8 cellular contexts compared by ENCODE assay signal in genomic region chr16:50024207-50024606, GRCh38. TPM values are rescaled to one million over a fixed set of nuclear protein-coding genes. Genes with fewer than 3 reads are reported as not detected.
DNase-seq lines count a peak whose midpoint lies in the region; ATAC-seq and TF ChIP-seq lines count a peak whose summit lies in the region.

No MANE protein-coding gene starts in this region.

- no peak overlapping the region for H3K27ac ChIP-seq in BLaER1 treated with 17β-estradiol and CSF1 and Interleukin-3, amounts not matched to agents 10 nM and 100 nM

- no peak for ATAC-seq in activated naive CD8-positive, alpha-beta T cell treated with anti-CD3 and anti-CD28 coated beads, Interleukin-2, amount 10 ng/mL, durations not matched to agents 7 days and 5 days (ENCODE audit: low read depth)
- no peak for ATAC-seq in natural killer cell treated with Interleukin-12 subunit alpha and Interleukin-12 subunit beta and Interleukin-15 and Interleukin-18, amount 100 ng/mL, for 72 hours
- ATAC-seq in GM19455 (IDR thresholded peaks at IDR 0.05; ENCODE audit: unreplicated experiment) = no peak

- H3K36me3 ChIP-seq in BLaER1 treated with 17β-estradiol and CSF1 and Interleukin-3, amounts not matched to agents 10 nM and 100 nM = peaks cover 5 to 28% (median 21%) of the 10 kb centered on the region in 11 experiments; a peak in 21 of 22 replicates

- peaks cover 20 to 37% (median 27%) of the 10 kb centered on the region in 10 experiments for H3K4me1 ChIP-seq in BLaER1 treated with 17β-estradiol and CSF1 and Interleukin-3, amounts not matched to agents 10 nM and 100 nM

- POLR2A ChIA-PET in activated naive CD8-positive, alpha-beta T cell treated with anti-CD3 and anti-CD28 coated beads, Interleukin-2, amount 10 ng/mL, durations not matched to agents 7 days and 5 days (lab: Charles Lee) = interaction anchor here (0.8 to 2.2 kb wide), 4 partner anchors 14 to 172 kb away, joined by 3 to 17 read pairs (median 5); partner anchors contain the start of gene HEATR3

- H3K4me3 ChIP-seq in BLaER1 treated with 17β-estradiol and CSF1 and Interleukin-3, amounts not matched to agents 10 nM and 100 nM = peak overlapping the region in 1 of 10 experiments; percentile 97; a peak in 2 of 20 replicates
- peak overlapping the region; percentile 75; the same call in 1 of the 2 replicates for H3K4me3 ChIP-seq in HFF-Myc (replicated peaks; ENCODE audit: low read depth, low read length)

- H3K4me1 Mint-ChIP-seq in activated naive CD8-positive, alpha-beta T cell treated with anti-CD3 and anti-CD28 coated beads, Interleukin-2, amount 10 ng/mL, durations not matched to agents 7 days and 5 days = peaks cover 14% of the 10 kb centered on the region
- H3K4me1 Mint-ChIP-seq in natural killer cell treated with Interleukin-12 subunit alpha and Interleukin-12 subunit beta and Interleukin-15 and Interleukin-18, amount 100 ng/mL, for 72 hours (ENCODE audit: low read depth in 2 of 2) = peaks cover 8 to 16% of the 10 kb centered on the region in 2 donors

- peak overlapping the region in 7 of 11 experiments; percentile 12 to 95 (median 89); a peak in 7 of 22 replicates for H3K9ac ChIP-seq in BLaER1 treated with 17β-estradiol and CSF1 and Interleukin-3, amounts not matched to agents 10 nM and 100 nM

- peaks cover 0 to 27% (median 7%) of the 10 kb centered on the region in 11 experiments; a peak in 7 of 22 replicates for H4K20me1 ChIP-seq in BLaER1 treated with 17β-estradiol and CSF1 and Interleukin-3, amounts not matched to agents 10 nM and 100 nM

- TF ChIP-seq CTCF in HFF-Myc (IDR thresholded peaks at IDR 0.05; ENCODE audit: low read depth, low read length, missing control alignments) = no peak

- no peaks in the 10 kb centered on the region for H3K9me3 ChIP-seq in BLaER1 treated with 17β-estradiol and CSF1 and Interleukin-3, amounts not matched to agents 10 nM and 100 nM (replicated peaks in 1 of 11)

- peak overlapping the region; percentile 96 for H3K4me3 Mint-ChIP-seq in activated naive CD8-positive, alpha-beta T cell treated with anti-CD3 and anti-CD28 coated beads, Interleukin-2, amount 10 ng/mL, durations not matched to agents 7 days and 5 days
- H3K4me3 Mint-ChIP-seq in natural killer cell treated with Interleukin-12 subunit alpha and Interleukin-12 subunit beta and Interleukin-15 and Interleukin-18, amount 100 ng/mL, for 72 hours = peak overlapping the region; percentile 98

- peaks cover 2% of the 10 kb centered on the region for H3K36me3 Mint-ChIP-seq in activated naive CD8-positive, alpha-beta T cell treated with anti-CD3 and anti-CD28 coated beads, Interleukin-2, amount 10 ng/mL, durations not matched to agents 7 days and 5 days
- peaks cover 2% of the 10 kb centered on the region for H3K36me3 Mint-ChIP-seq in natural killer cell treated with Interleukin-12 subunit alpha and Interleukin-12 subunit beta and Interleukin-15 and Interleukin-18, amount 100 ng/mL, for 72 hours

- intact Hi-C loops in head of caudate nucleus (cut with DNase I) = loop anchor here (2.0 kb wide), 1 partner anchor 129 kb away; the partner anchor contains the start of gene TENT4B

- H3K9me3 Mint-ChIP-seq in activated naive CD8-positive, alpha-beta T cell treated with anti-CD3 and anti-CD28 coated beads, Interleukin-2, amount 10 ng/mL, durations not matched to agents 7 days and 5 days = no peaks in the 10 kb centered on the region
- no peaks in the 10 kb centered on the region for H3K9me3 Mint-ChIP-seq in natural killer cell treated with Interleukin-12 subunit alpha and Interleukin-12 subunit beta and Interleukin-15 and Interleukin-18, amount 100 ng/mL, for 72 hours

- H3K27ac Mint-ChIP-seq in activated naive CD8-positive, alpha-beta T cell treated with anti-CD3 and anti-CD28 coated beads, Interleukin-2, amount 10 ng/mL, durations not matched to agents 7 days and 5 days = peak overlapping the region; percentile 92
- H3K27ac Mint-ChIP-seq in natural killer cell treated with Interleukin-12 subunit alpha and Interleukin-12 subunit beta and Interleukin-15 and Interleukin-18, amount 100 ng/mL, for 72 hours = peak overlapping the region; percentile 72 to 87

- peak overlapping the region; percentile 12 to 56 (median 42); a peak in 18 of 22 replicates for H3K4me2 ChIP-seq in BLaER1 treated with 17β-estradiol and CSF1 and Interleukin-3, amounts not matched to agents 10 nM and 100 nM

- H3K27me3 Mint-ChIP-seq in activated naive CD8-positive, alpha-beta T cell treated with anti-CD3 and anti-CD28 coated beads, Interleukin-2, amount 10 ng/mL, durations not matched to agents 7 days and 5 days = peaks cover 2% of the 10 kb centered on the region
- H3K27me3 Mint-ChIP-seq in natural killer cell treated with Interleukin-12 subunit alpha and Interleukin-12 subunit beta and Interleukin-15 and Interleukin-18, amount 100 ng/mL, for 72 hours = peaks cover 10 to 15% of the 10 kb centered on the region in 2 donors

- DNase-seq in HFF-Myc (ENCODE audit: extremely low read depth, low read depth) (no peak), head of caudate nucleus (no peak), NCI-H2107 treated with DMSO at 0.1 percent for 48 hours (lab: John Stamatoyannopoulos, UW; ENCODE audit: unreplicated experiment) (no peak), GM03348 (ENCODE audit: low spot score) (no peak)
- no peak for DNase-seq in activated naive CD8-positive, alpha-beta T cell treated with anti-CD3 and anti-CD28 coated beads, Interleukin-2, amount 10 ng/mL, durations not matched to agents 7 days and 5 days
- DNase-seq in natural killer cell treated with Interleukin-12 subunit alpha and Interleukin-12 subunit beta and Interleukin-15 and Interleukin-18, amount 100 ng/mL, for 72 hours (ENCODE audit: low spot score) = no peak

- no peaks in the 10 kb centered on the region for H3K27me3 ChIP-seq in BLaER1 treated with 17β-estradiol and CSF1 and Interleukin-3, amounts not matched to agents 10 nM and 100 nM

RNA-seq across cellular contexts. Expression of gene CNEP1R1, which starts 0.8 kb away (rescaled TPM):
- 10 to 100 TPM; 29.0 to 31.7 TPM for total RNA-seq in activated naive CD8-positive, alpha-beta T cell treated with anti-CD3 and anti-CD28 coated beads, Interleukin-2, amount 10 ng/mL, durations not matched to agents 7 days and 5 days
- total RNA-seq in natural killer cell treated with Interleukin-12 subunit alpha and Interleukin-12 subunit beta and Interleukin-15 and Interleukin-18, amount 100 ng/mL, for 72 hours = 10 to 100 TPM; 22.1 to 26.6 TPM

RNA-seq across cellular contexts. Expression of gene HEATR3, which starts 41.6 kb away (rescaled TPM):
- total RNA-seq in activated naive CD8-positive, alpha-beta T cell treated with anti-CD3 and anti-CD28 coated beads, Interleukin-2, amount 10 ng/mL, durations not matched to agents 7 days and 5 days = 10 to 100 TPM; 19.8 to 20.1 TPM
- 10 to 100 TPM; 25.4 to 46.6 TPM for total RNA-seq in natural killer cell treated with Interleukin-12 subunit alpha and Interleukin-12 subunit beta and Interleukin-15 and Interleukin-18, amount 100 ng/mL, for 72 hours
